ENCODE assay signal across 23 cellular contexts in genomic region chr6:24905485-24905884, GRCh38. TPM values are rescaled to one million over a fixed set of nuclear protein-coding genes. Genes with fewer than 3 reads are reported as not detected.
DNase-seq lines count a peak whose midpoint lies in the region; ATAC-seq and TF ChIP-seq lines count a peak whose summit lies in the region.
"Had no signal": no experiment of that assay in that cellular context is flagged by ENCODE, and none has a peak within 500 bp of the region (broad histone marks: within the 10 kb centered on the region; RNA-seq: fewer than 3 reads in every experiment).

No MANE protein-coding gene starts in this region.

- CTCF ChIA-PET in activated CD8-positive, alpha-beta T cell treated with anti-CD3 and anti-CD28 coated beads for 36 hours (lab: Charles Lee) = interaction anchor here (0.9 to 9.4 kb wide), 10 partner anchors 11 to 112 kb away, joined by 3 to 89 read pairs (median 4); partner anchors contain the start of gene RIPOR2
- CTCF ChIA-PET in activated CD8-positive, alpha-beta T cell treated with anti-CD3 and anti-CD28 coated beads, Interleukin-2, amount 10 ng/mL, durations not matched to agents 7 days and 5 days (lab: Charles Lee) = interaction anchor here (0.6 to 13.3 kb wide), 8 partner anchors 13 to 122 kb away, joined by 3 to 198 read pairs (median 4); partner anchors contain the start of gene RIPOR2
- CTCF ChIA-PET in HEK293T (lab: Yijun Ruan, JAX) = interaction anchor here (0.6 to 0.8 kb wide), 2 partner anchors 20 to 1058 kb away, joined by 3 read pairs; no protein-coding TSS in a partner anchor

- no peaks in the 10 kb centered on the region for H3K79me2 ChIP-seq in trophoblast cell (ENCODE audit: control insufficient read depth, insufficient read depth, low read length, poor library complexity)
- H3K79me2 ChIP-seq: hepatocyte had no signal

- H3K9ac ChIP-seq in trophoblast cell (ENCODE audit: low read length) = no peak overlapping the region

- H3K4me3 Mint-ChIP-seq in activated CD8-positive, alpha-beta T cell treated with anti-CD3 and anti-CD28 coated beads for 36 hours = no peak overlapping the region
- no peak overlapping the region for H3K4me3 Mint-ChIP-seq in activated CD8-positive, alpha-beta T cell treated with anti-CD3 and anti-CD28 coated beads, Interleukin-2, amount 10 ng/mL, durations not matched to agents 7 days and 5 days
- H3K4me3 Mint-ChIP-seq: activated CD8-positive, alpha-beta memory T cell treated with anti-CD3 and anti-CD28 coated beads, Interleukin-2, amount 10 ng/mL, durations not matched to agents 7 days and 5 days; brain had no signal

- H3K9me3 ChIP-seq in effector memory CD4-positive, alpha-beta T cell (ENCODE audit: control insufficient read depth, low read length) = no peaks in the 10 kb centered on the region
- peaks cover 2% of the 10 kb centered on the region for H3K9me3 ChIP-seq in trophoblast cell (ENCODE audit: insufficient read depth, low read depth, low read length)
- H3K9me3 ChIP-seq: colonic mucosa, SJCRH30 had no signal

- H2AK5ac ChIP-seq in trophoblast cell (ENCODE audit: low read length) = no peak overlapping the region

- peak overlapping the region; percentile 96 for H3K27ac Mint-ChIP-seq in activated CD8-positive, alpha-beta T cell treated with anti-CD3 and anti-CD28 coated beads for 36 hours
- no peak overlapping the region for H3K27ac Mint-ChIP-seq in activated CD8-positive, alpha-beta T cell treated with anti-CD3 and anti-CD28 coated beads, Interleukin-2, amount 10 ng/mL, durations not matched to agents 7 days and 5 days
- H3K27ac Mint-ChIP-seq: activated CD8-positive, alpha-beta memory T cell treated with anti-CD3 and anti-CD28 coated beads, Interleukin-2, amount 10 ng/mL, durations not matched to agents 7 days and 5 days; brain; progenitor cell of endocrine pancreas had no signal

- no peak overlapping the region for H3K4me2 ChIP-seq in trophoblast cell (ENCODE audit: low read length)
- H3K4me2 ChIP-seq: hepatocyte, PC-9 had no signal

- POLR2A ChIA-PET in activated CD8-positive, alpha-beta T cell treated with anti-CD3 and anti-CD28 coated beads for 36 hours (lab: Charles Lee) = interaction anchor here (0.6 to 1.4 kb wide), 6 partner anchors 7 to 70 kb away, joined by 3 to 4 read pairs (median 4); no protein-coding TSS in a partner anchor
- POLR2A ChIA-PET in activated CD8-positive, alpha-beta T cell treated with anti-CD3 and anti-CD28 coated beads, Interleukin-2, amount 10 ng/mL, durations not matched to agents 7 days and 5 days (lab: Charles Lee) = interaction anchor here (0.6 kb wide), 1 partner anchor 21 kb away, joined by 5 read pairs; no protein-coding TSS in a partner anchor
- POLR2A ChIA-PET in HEK293T (lab: Yijun Ruan, JAX) = no interaction called here

- H3K14ac ChIP-seq in trophoblast cell (ENCODE audit: low read length) = no peak overlapping the region

- H2BK12ac ChIP-seq in trophoblast cell (ENCODE audit: low read length) = no peak overlapping the region

- no peak overlapping the region for H3K4ac ChIP-seq in trophoblast cell (ENCODE audit: low read depth, low read length)

- ATAC-seq in activated CD8-positive, alpha-beta T cell treated with anti-CD3 and anti-CD28 coated beads for 36 hours = no peak
- ATAC-seq in activated CD8-positive, alpha-beta T cell treated with anti-CD3 and anti-CD28 coated beads, Interleukin-2, amount 10 ng/mL, durations not matched to agents 7 days and 5 days = no peak
- ATAC-seq: activated CD8-positive, alpha-beta memory T cell treated with anti-CD3 and anti-CD28 coated beads, Interleukin-2, amount 10 ng/mL, durations not matched to agents 7 days and 5 days; HCT116 had no signal

- H3K9me3 Mint-ChIP-seq in activated CD8-positive, alpha-beta T cell treated with anti-CD3 and anti-CD28 coated beads for 36 hours = peaks cover 16% of the 10 kb centered on the region
- no peaks in the 10 kb centered on the region for H3K9me3 Mint-ChIP-seq in activated CD8-positive, alpha-beta T cell treated with anti-CD3 and anti-CD28 coated beads, Interleukin-2, amount 10 ng/mL, durations not matched to agents 7 days and 5 days (ENCODE audit: insufficient read depth)

- peaks cover 65% of the 10 kb centered on the region for H3K36me3 Mint-ChIP-seq in activated CD8-positive, alpha-beta T cell treated with anti-CD3 and anti-CD28 coated beads for 36 hours (ENCODE audit: low read depth)
- peaks cover 90% of the 10 kb centered on the region for H3K36me3 Mint-ChIP-seq in activated CD8-positive, alpha-beta T cell treated with anti-CD3 and anti-CD28 coated beads, Interleukin-2, amount 10 ng/mL, durations not matched to agents 7 days and 5 days (ENCODE audit: low read depth)

- H3K27me3 ChIP-seq in effector memory CD4-positive, alpha-beta T cell (replicated peaks; ENCODE audit: control insufficient read depth, insufficient read depth, low read length, poor library complexity, severe bottlenecking) = no peaks in the 10 kb centered on the region
- no peaks in the 10 kb centered on the region for H3K27me3 ChIP-seq in trophoblast cell (ENCODE audit: insufficient read depth, low read length)
- H3K27me3 ChIP-seq: SJCRH30 had no signal

- H3K4me1 ChIP-seq in effector memory CD4-positive, alpha-beta T cell (ENCODE audit: control insufficient read depth, insufficient read depth, low read length, poor library complexity, severe bottlenecking) = peaks cover 79% of the 10 kb centered on the region
- H3K4me1 ChIP-seq in trophoblast cell (ENCODE audit: control insufficient read depth in 1 of 2, insufficient read depth in 2 of 2, low read length in 2 of 2) = peaks cover 2 to 8% of the 10 kb centered on the region in 2 experiments
- H3K4me1 ChIP-seq: colonic mucosa had no signal

- no peak for TF ChIP-seq CTCF in activated CD8-positive, alpha-beta T cell treated with anti-CD3 and anti-CD28 coated beads for 36 hours (IDR thresholded peaks at IDR 0.05)

- no peak overlapping the region for H3K18ac ChIP-seq in trophoblast cell (ENCODE audit: low read length)

- peaks cover 81% of the 10 kb centered on the region for H3K4me1 Mint-ChIP-seq in activated CD8-positive, alpha-beta T cell treated with anti-CD3 and anti-CD28 coated beads for 36 hours (ENCODE audit: low read depth)
- peaks cover 90% of the 10 kb centered on the region for H3K4me1 Mint-ChIP-seq in activated CD8-positive, alpha-beta T cell treated with anti-CD3 and anti-CD28 coated beads, Interleukin-2, amount 10 ng/mL, durations not matched to agents 7 days and 5 days (ENCODE audit: low read depth)

- no CpG with 5 or more reads among the region's 3 CpGs for WGBS in trophoblast cell (ENCODE audit: extremely low coverage, insufficient coverage, insufficient read length)

- H3K4me3 ChIP-seq in effector memory CD4-positive, alpha-beta T cell (ENCODE audit: insufficient read depth, low read depth, low read length, poor library complexity, severe bottlenecking) = no peak overlapping the region
- no peak overlapping the region for H3K4me3 ChIP-seq in trophoblast cell (ENCODE audit: low read depth, low read length)
- H3K4me3 ChIP-seq: colonic mucosa, hepatocyte, PC-9, SJCRH30 had no signal

- H4K91ac ChIP-seq in trophoblast cell (ENCODE audit: low read depth, low read length) = no peak overlapping the region

- no peak for DNase-seq in activated CD8-positive, alpha-beta T cell treated with anti-CD3 and anti-CD28 coated beads for 36 hours
- DNase-seq in activated CD8-positive, alpha-beta T cell treated with anti-CD3 and anti-CD28 coated beads, Interleukin-2, amount 10 ng/mL, durations not matched to agents 7 days and 5 days = no peak
- DNase-seq in HEK293T (ENCODE audit: extremely low spot score) (no peak), retina (peak; percentile 54), trophoblast cell (no peak), NCI-H2196 (lab: John Stamatoyannopoulos, UW; ENCODE audit: unreplicated experiment) (no peak)
- no peak for DNase-seq in effector memory CD4-positive, alpha-beta T cell
- DNase-seq in stimulated activated naive CD4-positive, alpha-beta T cell treated with Interleukin-2 at 50 U/mL for 16 hours (lab: John Stamatoyannopoulos, UW) = no peak
- DNase-seq: ACHN; activated CD4-positive, CD25-positive, alpha-beta regulatory T cell; activated CD8-positive, alpha-beta memory T cell treated with anti-CD3 and anti-CD28 coated beads, Interleukin-2, amount 10 ng/mL, durations not matched to agents 7 days and 5 days; colonic mucosa; MM.1S; NCI-H146; NCI-H2227 treated with DMSO at 0.1 percent for 48 hours; PC-9; SJCRH30; stimulated activated CD4-positive, alpha-beta T cell treated with anti-CD3 and anti-CD28 coated beads, Interleukin-4, amount 100 ng/mL, for 4 hours; T-helper 9 cell had no signal

- H3K27me3 Mint-ChIP-seq in activated CD8-positive, alpha-beta T cell treated with anti-CD3 and anti-CD28 coated beads for 36 hours = no peaks in the 10 kb centered on the region
- no peaks in the 10 kb centered on the region for H3K27me3 Mint-ChIP-seq in activated CD8-positive, alpha-beta T cell treated with anti-CD3 and anti-CD28 coated beads, Interleukin-2, amount 10 ng/mL, durations not matched to agents 7 days and 5 days (ENCODE audit: low read depth)
- H3K27me3 Mint-ChIP-seq: activated CD8-positive, alpha-beta memory T cell treated with anti-CD3 and anti-CD28 coated beads, Interleukin-2, amount 10 ng/mL, durations not matched to agents 7 days and 5 days had no signal

- intact Hi-C loops in activated CD8-positive, alpha-beta T cell treated with anti-CD3 and anti-CD28 coated beads for 36 hours (cut with micrococcal nuclease) = no loop called here

- H4K12ac ChIP-seq in trophoblast cell (ENCODE audit: low read depth, low read length) = no peak overlapping the region

- H3K23ac ChIP-seq in trophoblast cell (ENCODE audit: low read length) = no peak overlapping the region

- no peak overlapping the region for H4K8ac ChIP-seq in trophoblast cell (ENCODE audit: low read depth, low read length)

- H3K36me3 ChIP-seq in effector memory CD4-positive, alpha-beta T cell (ENCODE audit: control insufficient read depth, insufficient read depth, low read length) = peaks cover 44% of the 10 kb centered on the region
- no peaks in the 10 kb centered on the region for H3K36me3 ChIP-seq in trophoblast cell (ENCODE audit: control insufficient read depth in 1 of 2, insufficient read depth in 2 of 2, low read length in 2 of 2)
- H3K36me3 ChIP-seq: colonic mucosa, SJCRH30 had no signal

- no peak overlapping the region for H2BK5ac ChIP-seq in trophoblast cell (ENCODE audit: low read depth, low read length, poor library complexity)

- no peak overlapping the region for H2BK120ac ChIP-seq in trophoblast cell (ENCODE audit: insufficient read depth, low read length, poor library complexity)

- H2AFZ ChIP-seq in trophoblast cell (ENCODE audit: insufficient read depth, low read length, poor library complexity) = no peak overlapping the region
- H2AFZ ChIP-seq: hepatocyte, PC-9 had no signal

- H3K27ac ChIP-seq in effector memory CD4-positive, alpha-beta T cell (ENCODE audit: insufficient read depth, low read length, poor library complexity, severe bottlenecking) = peak overlapping the region; percentile 37
- H3K27ac ChIP-seq in trophoblast cell (ENCODE audit: low read depth, low read length) = no peak overlapping the region
- H3K27ac ChIP-seq: colonic mucosa, hepatocyte, PC-9, SJCRH30 had no signal

- no peaks in the 10 kb centered on the region for H3K79me1 ChIP-seq in trophoblast cell (ENCODE audit: low read length)

RNA-seq across cellular contexts. Expression of gene RIPOR2, which starts 30.3 kb away (rescaled TPM):
- total RNA-seq in activated CD8-positive, alpha-beta T cell treated with anti-CD3 and anti-CD28 coated beads for 36 hours = 10 to 100 TPM; 88.3 to 96.3 TPM
- total RNA-seq in activated CD8-positive, alpha-beta T cell treated with anti-CD3 and anti-CD28 coated beads, Interleukin-2, amount 10 ng/mL, durations not matched to agents 7 days and 5 days = 100 to 1,000 TPM; 154 to 156 TPM
- polyA plus RNA-seq in trophoblast cell (2013) = 114 and 123 TPM in 2 replicates
